ENCODE assay signal across 22 cellular contexts in the genomic region with DNA sequence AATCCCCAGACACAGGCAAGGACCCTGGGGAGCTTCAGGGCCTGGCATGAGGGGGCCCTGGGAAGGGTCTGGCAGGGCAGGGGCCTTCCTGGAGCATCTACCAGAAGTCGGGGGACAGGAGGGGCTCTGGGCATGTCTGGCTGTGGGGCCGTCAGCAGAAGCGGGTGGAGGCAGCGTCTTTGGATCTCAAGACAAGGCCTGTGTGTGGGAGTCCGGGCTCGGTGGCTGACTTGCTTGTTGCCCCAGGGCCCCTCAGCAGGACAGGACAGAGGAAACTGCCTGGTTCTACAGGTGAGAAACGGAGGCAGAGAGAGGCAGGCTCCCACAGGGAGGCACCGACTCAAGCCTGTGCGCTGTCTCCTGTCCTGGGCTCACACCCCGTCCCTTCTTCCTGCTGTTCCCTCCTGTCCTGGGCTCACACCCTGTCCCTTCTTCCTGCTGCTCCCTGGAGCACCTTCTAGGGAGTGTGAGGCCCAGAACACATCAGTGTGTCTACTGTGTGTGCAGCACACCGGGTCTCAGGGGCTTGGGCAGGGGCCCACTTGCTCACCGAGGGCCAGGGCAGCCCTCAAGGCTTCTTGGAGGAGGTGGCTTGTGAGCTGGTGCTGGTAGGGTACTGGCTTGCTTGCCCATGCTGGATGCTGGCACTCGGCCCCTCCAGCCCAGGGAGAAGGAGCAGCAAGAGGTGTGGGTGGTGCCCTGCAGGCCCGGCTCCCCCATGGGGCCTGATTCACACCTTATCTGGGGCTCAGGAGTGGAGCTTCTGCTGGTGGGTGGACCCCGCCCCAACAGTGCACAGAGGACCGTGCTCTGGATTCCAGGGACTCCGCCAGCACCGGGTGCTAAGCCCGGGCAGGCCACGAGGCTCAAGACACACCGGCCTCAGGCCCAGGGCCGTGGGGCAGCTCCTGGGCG. TPM values are rescaled to one million over a fixed set of nuclear protein-coding genes. Genes with fewer than 3 reads are reported as not detected.
DNase-seq lines count a peak whose midpoint lies in the region; ATAC-seq, FAIRE-seq and TF ChIP-seq lines count a peak whose summit lies in the region.
"Had no signal": no experiment of that assay in that cellular context is flagged by ENCODE, and none has a peak within 500 bp of the region (broad histone marks: within the 10 kb centered on the region; RNA-seq: fewer than 3 reads in every experiment).

No MANE protein-coding gene starts in this region.

- H3K56ac ChIP-seq in H1 (replicated peaks; ENCODE audit: insufficient read length, low read depth, low read length): no peak overlapping the region

- 90% methylated on average over 22 of the region's 23 CpGs; no CpG with 5 or more reads in 1 of the 2 experiments for WGBS in H1 (ENCODE audit: extremely low coverage in 1 of 2, insufficient coverage in 1 of 2, insufficient read length in 1 of 2, insufficient replicate concordance in 2 of 2, low coverage in 1 of 2, low lambda C conversion rate in 2 of 2, missing lambda C conversion rate in 1 of 2), 2 experiments

- no peak overlapping the region for H3K18ac ChIP-seq in H1 (ENCODE audit: extremely low read depth, low read length)

- no peaks in the 10 kb centered on the region for H4K20me1 ChIP-seq in H1 (replicated peaks in 1 of 2; ENCODE audit: control insufficient read depth in 1 of 2, insufficient read depth in 2 of 2, low read length in 2 of 2)

- no peak for TF ChIP-seq RAD21 in H1 (IDR thresholded peaks at IDR 0.05 in 1 of 2, conservative IDR thresholded peaks at IDR 0.05 in 1 of 2; ENCODE audit: low read depth in 2 of 2, low read length in 2 of 2)

- CTCF ChIA-PET in H1 (lab: Charles Lee; ENCODE audit: partially characterized antibody): interaction anchor here (0.6 to 2.2 kb wide), 4 partner anchors 10 to 29 kb away, joined by 3 to 9 read pairs (median 4); no protein-coding TSS in a partner anchor

- H3K4me3 ChIP-seq in H1 (ENCODE audit: extremely low read depth in 1 of 4, insufficient read depth in 2 of 4, low read depth in 3 of 4, low read length in 4 of 4): no peak overlapping the region
- H3K4me3 ChIP-seq: cardiac muscle cell, esophagus muscularis mucosa, SJSA1, thoracic aorta had no signal

- no peaks in the 10 kb centered on the region for H3K4me1 ChIP-seq in H1 (replicated peaks in 1 of 4; ENCODE audit: control insufficient read depth in 3 of 4, insufficient read depth in 4 of 4, low read length in 3 of 4)
- H3K4me1 ChIP-seq: esophagus muscularis mucosa, SJSA1 had no signal

- H3K36me3 ChIP-seq in H1 (ENCODE audit: control insufficient read depth in 2 of 4, insufficient read depth in 4 of 4, low read length in 3 of 4): no peaks in the 10 kb centered on the region
- H3K36me3 ChIP-seq: cardiac muscle cell, SJSA1, thoracic aorta had no signal

- H4K5ac ChIP-seq in H1 (ENCODE audit: insufficient read length, low read depth, low read length): no peak overlapping the region

- H3K9ac ChIP-seq in H1 (replicated peaks in 1 of 4; ENCODE audit: extremely low read depth in 1 of 4, low read depth in 3 of 4, low read length in 3 of 4): no peak overlapping the region

- H3K27me3 ChIP-seq in H1 (replicated peaks in 1 of 4; ENCODE audit: control insufficient read depth in 3 of 4, extremely low read depth in 1 of 4, insufficient read depth in 3 of 4, low read length in 3 of 4): no peaks in the 10 kb centered on the region; a peak in 3 of 7 replicates
- H3K27me3 ChIP-seq: cardiac muscle cell, SJSA1 had no signal

- no peak for TF ChIP-seq EP300 in H1 (IDR thresholded peaks at IDR 0.05; ENCODE audit: borderline replicate concordance in 1 of 2, low read depth in 2 of 2, low read length in 2 of 2)

- intact Hi-C loops in posterior vena cava (cut with DNase I): no loop called here

- H3K4ac ChIP-seq in H1 (replicated peaks; ENCODE audit: insufficient read length, low read depth, low read length): no peak overlapping the region

- H3K79me1 ChIP-seq in H1 (ENCODE audit: low read depth, low read length): no peaks in the 10 kb centered on the region

- no peak overlapping the region for H3K14ac ChIP-seq in H1 (ENCODE audit: insufficient read length)

- no peak overlapping the region for H2AK5ac ChIP-seq in H1 (ENCODE audit: low read depth, low read length)

- POLR2A ChIA-PET in H1 (lab: Charles Lee; ENCODE audit: partially characterized antibody): interaction anchor here (0.6 kb wide), 1 partner anchor 889 kb away, joined by 4 read pairs; no protein-coding TSS in a partner anchor

- H2BK12ac ChIP-seq in H1 (ENCODE audit: low read depth, low read length): no peak overlapping the region

- FAIRE-seq in H1 (lab: Jason Lieb, UNC): no peak
- no peak for FAIRE-seq in RCC 7860 (lab: Jason Lieb, UNC)

- H2AFZ ChIP-seq in H1 (ENCODE audit: low read length): no peak overlapping the region

- TF ChIP-seq CTCF in H1 (IDR thresholded peaks at IDR 0.05; ENCODE audit: control extremely low read depth in 1 of 3, insufficient read depth in 1 of 3, low read depth in 1 of 3, low read length in 3 of 3): no peak

- no peak for ATAC-seq in HG03432 (IDR thresholded peaks at IDR 0.05; ENCODE audit: unreplicated experiment)
- ATAC-seq: stimulated activated memory B cell treated with anti-CD40 and anti-IgM and Interleukin-4, amounts not matched to agents 10 μg/mL and 1 μg/mL and 100 μg/mL, for 72 hours had no signal

- DNase-seq in HUDEP-2 (lab: John Stamatoyannopoulos, UW; ENCODE audit: unreplicated experiment in 76 of 76) (peak in 64 of 76 experiments; percentile 4 to 82 (median 42)), H1 (ENCODE audit: low read depth in 1 of 2, low spot score in 2 of 2) (no peak), islet precursor cell (peak; percentile 61), posterior vena cava (ENCODE audit: low spot score) (peak; percentile 60), RCC 7860 (ENCODE audit: low spot score) (no peak), HCEC 1CT (no peak), cerebellar nuclear complex (lab: John Stamatoyannopoulos, UW) (no peak)
- DNase-seq: activated CD8-positive, alpha-beta memory T cell treated with anti-CD3 and anti-CD28 coated beads, Interleukin-2, amount 50 U/mL, for 48 hours; CD4-positive, CD25-positive, alpha-beta regulatory T cell; DMS 273 treated with DMSO at 0.1 percent for 48 hours; GDM1; MM.1S; NCI-H748 treated with DMSO at 0.1 percent for 48 hours; stimulated activated CD4-positive, alpha-beta T cell treated with anti-CD3 and anti-CD28 coated beads, Interleukin-1b, Interleukin-23, amount 100 ng/mL, for 48 hours had no signal

- no peak for TF ChIP-seq POLR2A in H1 (IDR thresholded peaks at IDR 0.05; ENCODE audit: control extremely low read depth in 1 of 2, low read depth in 2 of 2, low read length in 2 of 2)

- H3K23ac ChIP-seq in H1 (ENCODE audit: insufficient read length): no peak overlapping the region

- H3K9me3 ChIP-seq in H1 (ENCODE audit: insufficient read depth in 2 of 2, low read depth in 1 of 2, low read length in 1 of 2): no peaks in the 10 kb centered on the region
- H3K9me3 ChIP-seq: esophagus muscularis mucosa, SJSA1, thoracic aorta had no signal

- no peak overlapping the region for H3K4me2 ChIP-seq in H1 (ENCODE audit: insufficient read depth in 1 of 2, low read depth in 2 of 2, low read length in 2 of 2)

- H3K27ac ChIP-seq in H1 (ENCODE audit: low read depth, low read length): no peak overlapping the region
- H3K27ac ChIP-seq: cardiac muscle cell, esophagus muscularis mucosa, SJSA1, thoracic aorta had no signal

- H2BK15ac ChIP-seq in H1 (ENCODE audit: low read length): no peak overlapping the region

- no peaks in the 10 kb centered on the region for H3K79me2 ChIP-seq in H1 (ENCODE audit: control insufficient read depth in 1 of 2, insufficient read depth in 2 of 2, low read length in 2 of 2)

- no peak overlapping the region for H2BK5ac ChIP-seq in H1 (ENCODE audit: low read depth, low read length)

- H2BK120ac ChIP-seq in H1 (replicated peaks; ENCODE audit: low read depth, low read length): no peak overlapping the region

- no peaks in the 10 kb centered on the region for H3K23me2 ChIP-seq in H1 (ENCODE audit: low read depth, low read length)

- no peak overlapping the region for H4K91ac ChIP-seq in H1 (replicated peaks; ENCODE audit: insufficient read length, low read length)

- H4K8ac ChIP-seq in H1 (ENCODE audit: extremely low read depth, insufficient read depth, low read length): peak overlapping the region; percentile 53; the same call in 1 of the 2 replicates

- no peak overlapping the region for H2BK20ac ChIP-seq in H1 (ENCODE audit: low read length)

TF ChIP-seq in H1, 55 proteins besides CTCF, POLR2A, EP300 and RAD21:
- no peak for TF ChIP-seq TEAD4 (IDR thresholded peaks at IDR 0.05; ENCODE audit: low read depth, low read length)
- TF ChIP-seq SUZ12 (IDR thresholded peaks at IDR 0.05; ENCODE audit: low read length): no peak
- TF ChIP-seq PHF8 (conservative IDR thresholded peaks at IDR 0.05; ENCODE audit: low read depth, low read length): no peak

RNA-seq across cellular contexts. Expression of gene ASPG, which starts 14.9 kb away (rescaled TPM):
- total RNA-seq in H1 (2021; fragmentation: NEBNext Ultra II Directional; extraction: Animal tissue kit (Norgen Biotek cat#: 25700)): 0.34 and 0.46 TPM in 2 replicates
- 0.59 and 0.89 TPM in 2 replicates for polyA plus RNA-seq in H1 (2011; rRNA removed)
- polyA plus RNA-seq in H1 (2011; cell fraction: cytosol; rRNA removed): 0.79 TPM
- 6.4 TPM for polyA plus RNA-seq in H1 (2011; cell fraction: nucleus; rRNA removed)
- polyA plus RNA-seq in H1 (2012, experiment 1 of 2): 0.22 to 1.6 TPM (median 1.0 TPM) in 4 replicates
- 0.21 TPM for polyA plus RNA-seq in H1 (2012, experiment 2 of 2)
- polyA plus RNA-seq in H1 (2013, experiment 1 of 2): 0.36 TPM
- polyA plus RNA-seq in H1 (2013, experiment 2 of 2): 0.06 TPM
- 0.32 and 1.2 TPM in 2 replicates for polyA minus RNA-seq in H1 (2011; rRNA and poly(A)+ RNA removed)
- polyA minus RNA-seq in H1 (2011; cell fraction: cytosol; rRNA and poly(A)+ RNA removed): 1.3 TPM
- 2.8 TPM for polyA minus RNA-seq in H1 (2011; cell fraction: nucleus; rRNA and poly(A)+ RNA removed)
- 1 to 10 TPM; 1.3 to 3.2 TPM for total RNA-seq in posterior vena cava
- total RNA-seq: CD4-positive, CD25-positive, alpha-beta regulatory T cell; OCI-LY7; osteocyte; SJSA1 had no signal
- polyA plus RNA-seq: CD4-positive, CD25-positive, alpha-beta regulatory T cell had no signal

RNA-seq across cellular contexts. Expression of gene KIF26A, which starts 38.0 kb away (rescaled TPM):
- total RNA-seq in H1 (2021; fragmentation: NEBNext Ultra II Directional; extraction: Animal tissue kit (Norgen Biotek cat#: 25700)): 41.6 and 42.3 TPM in 2 replicates
- 11.5 and 25.9 TPM in 2 replicates for polyA plus RNA-seq in H1 (2011; rRNA removed)
- 18.3 TPM for polyA plus RNA-seq in H1 (2011; cell fraction: cytosol; rRNA removed)
- 49.7 TPM for polyA plus RNA-seq in H1 (2011; cell fraction: nucleus; rRNA removed)
- 14.7 to 22.6 TPM (median 20.0 TPM) in 4 replicates for polyA plus RNA-seq in H1 (2012, experiment 1 of 2)
- polyA plus RNA-seq in H1 (2012, experiment 2 of 2): 16.2 TPM
- polyA plus RNA-seq in H1 (2013, experiment 1 of 2): 13.6 TPM
- 12.8 TPM for polyA plus RNA-seq in H1 (2013, experiment 2 of 2)
- polyA minus RNA-seq in H1 (2011; rRNA and poly(A)+ RNA removed): 2.8 and 6.1 TPM in 2 replicates
- polyA minus RNA-seq in H1 (2011; cell fraction: cytosol; rRNA and poly(A)+ RNA removed): 24.9 TPM
- polyA minus RNA-seq in H1 (2011; cell fraction: nucleus; rRNA and poly(A)+ RNA removed): 24.4 TPM
- 1 to 10 TPM; 5.0 to 6.9 TPM for total RNA-seq in posterior vena cava
- total RNA-seq: OCI-LY7 had no signal
- polyA plus RNA-seq: CD4-positive, CD25-positive, alpha-beta regulatory T cell had no signal

Comparison
In these comparisons a context has a peak if more than half of its experiments do, and no peak if none do; other contexts are left out.
1. DNase-seq: peak in HUDEP-2 (64 of 76), islet precursor cell (single experiment) and posterior vena cava (single experiment); none in H1 (0 of 2), RCC 7860 (single experiment), HCEC 1CT (single experiment) and cerebellar nuclear complex (0 of 2).